1 cellular context compared by ENCODE assay signal in genomic region chr16:87391950-87392822, GRCh38.
A peak's percentile ranks its signal among the peaks of the same experiment; 100 is the strongest.
TF ChIP-seq lines count a peak whose summit lies in the region.

Gene MAP1LC3B, plus strand, starts transcription at chr16:87392336. Its CDS starts 92 bp downstream, at chr16:87392428.

TF ChIP-seq in HepG2, 621 proteins besides CTCF, POLR2A, EP300 and RAD21 (continued from another document and continues in another):
- TF ChIP-seq, protein P1, sequence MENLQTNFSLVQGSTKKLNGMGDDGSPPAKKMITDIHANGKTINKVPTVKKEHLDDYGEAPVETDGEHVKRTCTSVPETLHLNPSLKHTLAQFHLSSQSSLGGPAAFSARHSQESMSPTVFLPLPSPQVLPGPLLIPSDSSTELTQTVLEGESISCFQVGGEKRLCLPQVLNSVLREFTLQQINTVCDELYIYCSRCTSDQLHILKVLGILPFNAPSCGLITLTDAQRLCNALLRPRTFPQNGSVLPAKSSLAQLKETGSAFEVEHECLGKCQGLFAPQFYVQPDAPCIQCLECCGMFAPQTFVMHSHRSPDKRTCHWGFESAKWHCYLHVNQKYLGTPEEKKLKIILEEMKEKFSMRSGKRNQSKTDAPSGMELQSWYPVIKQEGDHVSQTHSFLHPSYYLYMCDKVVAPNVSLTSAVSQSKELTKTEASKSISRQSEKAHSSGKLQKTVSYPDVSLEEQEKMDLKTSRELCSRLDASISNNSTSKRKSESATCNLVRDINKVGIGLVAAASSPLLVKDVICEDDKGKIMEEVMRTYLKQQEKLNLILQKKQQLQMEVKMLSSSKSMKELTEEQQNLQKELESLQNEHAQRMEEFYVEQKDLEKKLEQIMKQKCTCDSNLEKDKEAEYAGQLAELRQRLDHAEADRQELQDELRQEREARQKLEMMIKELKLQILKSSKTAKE (CRISPR knock-in tag; IDR thresholded peaks at IDR 0.05; ENCODE audit: borderline replicate concordance) = peak; percentile 55; the same call in 1 of the 2 replicates
- TF ChIP-seq, protein P2, sequence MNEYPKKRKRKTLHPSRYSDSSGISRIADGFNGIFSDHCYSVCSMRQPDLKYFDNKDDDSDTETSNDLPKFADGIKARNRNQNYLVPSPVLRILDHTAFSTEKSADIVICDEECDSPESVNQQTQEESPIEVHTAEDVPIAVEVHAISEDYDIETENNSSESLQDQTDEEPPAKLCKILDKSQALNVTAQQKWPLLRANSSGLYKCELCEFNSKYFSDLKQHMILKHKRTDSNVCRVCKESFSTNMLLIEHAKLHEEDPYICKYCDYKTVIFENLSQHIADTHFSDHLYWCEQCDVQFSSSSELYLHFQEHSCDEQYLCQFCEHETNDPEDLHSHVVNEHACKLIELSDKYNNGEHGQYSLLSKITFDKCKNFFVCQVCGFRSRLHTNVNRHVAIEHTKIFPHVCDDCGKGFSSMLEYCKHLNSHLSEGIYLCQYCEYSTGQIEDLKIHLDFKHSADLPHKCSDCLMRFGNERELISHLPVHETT (CRISPR knock-in tag; conservative IDR thresholded peaks at IDR 0.05) = peak; percentile 89
- TF ChIP-seq ZBTB44 (CRISPR knock-in tag; IDR thresholded peaks at IDR 0.05) (peak; percentile 79; the same call in 1 of the 2 replicates), ARID5B (CRISPR knock-in tag; IDR thresholded peaks at IDR 0.05) (peak; percentile 74), ATF2 (CRISPR knock-in tag; IDR thresholded peaks at IDR 0.05) (peak; percentile 97), AHR (CRISPR knock-in tag; IDR thresholded peaks at IDR 0.05) (0 out of 2 replicates have a peak, but pooled peaks have one; percentile 93), NR3C1 (CRISPR knock-in tag; IDR thresholded peaks at IDR 0.05) (no peak), ZNF841 (CRISPR knock-in tag; IDR thresholded peaks at IDR 0.05; ENCODE audit: borderline replicate concordance) (no peak), FLYWCH1 (CRISPR knock-in tag; IDR thresholded peaks at IDR 0.05) (0 out of 2 replicates have a peak, but pooled peaks have one; percentile 34), ZNF446 (CRISPR knock-in tag; IDR thresholded peaks at IDR 0.05) (no peak; the same call in 1 of the 2 replicates), ZNF138 (CRISPR knock-in tag; IDR thresholded peaks at IDR 0.05; ENCODE audit: low read depth) (peak; percentile 91), RXRA (CRISPR knock-in tag; IDR thresholded peaks at IDR 0.05) (peak; percentile 90), HMG20B (CRISPR knock-in tag; conservative IDR thresholded peaks at IDR 0.05) (no peak), TCF12 (IDR thresholded peaks at IDR 0.05) (no peak), TCF12 (CRISPR knock-in tag; IDR thresholded peaks at IDR 0.05) (peak; percentile 98), ZNF629 (CRISPR knock-in tag; conservative IDR thresholded peaks at IDR 0.05) (no peak), ZSCAN12 (CRISPR knock-in tag; IDR thresholded peaks at IDR 0.05) (peak; percentile 72; the same call in 1 of the 2 replicates), CBX5 (CRISPR knock-in tag; IDR thresholded peaks at IDR 0.05; ENCODE audit: borderline replicate concordance) (peak; percentile 62; the same call in 1 of the 2 replicates), CBX2 (IDR thresholded peaks at IDR 0.05; ENCODE audit: low read depth, low read length) (no peak), CBX2 (CRISPR knock-in tag; IDR thresholded peaks at IDR 0.05; ENCODE audit: low read depth) (no peak), GPN1 (CRISPR knock-in tag; IDR thresholded peaks at IDR 0.05; ENCODE audit: borderline replicate concordance) (0 out of 2 replicates have a peak, but pooled peaks have one; percentile 1), STAG1 (CRISPR knock-in tag; IDR thresholded peaks at IDR 0.05) (no peak), CREM (IDR thresholded peaks at IDR 0.05) (peak; percentile 73), CREM (CRISPR knock-in tag; IDR thresholded peaks at IDR 0.05) (0 out of 2 replicates have a peak, but pooled peaks have one; percentile 54), HDAC6 (IDR thresholded peaks at IDR 0.05; ENCODE audit: low read depth, low read length) (no peak), CSRNP1 (CRISPR knock-in tag; IDR thresholded peaks at IDR 0.05) (peak; percentile 74; the same call in 1 of the 2 replicates), SIN3A (IDR thresholded peaks at IDR 0.05; ENCODE audit: borderline replicate concordance, low read depth, low read length) (peak; percentile 87), FOXA1 (IDR thresholded peaks at IDR 0.05) (no peak), FOXA1 (CRISPR knock-in tag; IDR thresholded peaks at IDR 0.05) (peak; percentile 72)
- TF ChIP-seq, protein P3, sequence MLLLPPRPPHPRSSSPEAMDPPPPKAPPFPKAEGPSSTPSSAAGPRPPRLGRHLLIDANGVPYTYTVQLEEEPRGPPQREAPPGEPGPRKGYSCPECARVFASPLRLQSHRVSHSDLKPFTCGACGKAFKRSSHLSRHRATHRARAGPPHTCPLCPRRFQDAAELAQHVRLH (CRISPR knock-in tag; IDR thresholded peaks at IDR 0.05; ENCODE audit: borderline replicate concordance, low read depth) = peak; percentile 91
- TF ChIP-seq, protein P4, sequence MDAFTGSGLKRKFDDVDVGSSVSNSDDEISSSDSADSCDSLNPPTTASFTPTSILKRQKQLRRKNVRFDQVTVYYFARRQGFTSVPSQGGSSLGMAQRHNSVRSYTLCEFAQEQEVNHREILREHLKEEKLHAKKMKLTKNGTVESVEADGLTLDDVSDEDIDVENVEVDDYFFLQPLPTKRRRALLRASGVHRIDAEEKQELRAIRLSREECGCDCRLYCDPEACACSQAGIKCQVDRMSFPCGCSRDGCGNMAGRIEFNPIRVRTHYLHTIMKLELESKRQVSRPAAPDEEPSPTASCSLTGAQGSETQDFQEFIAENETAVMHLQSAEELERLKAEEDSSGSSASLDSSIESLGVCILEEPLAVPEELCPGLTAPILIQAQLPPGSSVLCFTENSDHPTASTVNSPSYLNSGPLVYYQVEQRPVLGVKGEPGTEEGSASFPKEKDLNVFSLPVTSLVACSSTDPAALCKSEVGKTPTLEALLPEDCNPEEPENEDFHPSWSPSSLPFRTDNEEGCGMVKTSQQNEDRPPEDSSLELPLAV (CRISPR knock-in tag; conservative IDR thresholded peaks at IDR 0.05; ENCODE audit: low read depth) = no peak
- TF ChIP-seq, protein P5, sequence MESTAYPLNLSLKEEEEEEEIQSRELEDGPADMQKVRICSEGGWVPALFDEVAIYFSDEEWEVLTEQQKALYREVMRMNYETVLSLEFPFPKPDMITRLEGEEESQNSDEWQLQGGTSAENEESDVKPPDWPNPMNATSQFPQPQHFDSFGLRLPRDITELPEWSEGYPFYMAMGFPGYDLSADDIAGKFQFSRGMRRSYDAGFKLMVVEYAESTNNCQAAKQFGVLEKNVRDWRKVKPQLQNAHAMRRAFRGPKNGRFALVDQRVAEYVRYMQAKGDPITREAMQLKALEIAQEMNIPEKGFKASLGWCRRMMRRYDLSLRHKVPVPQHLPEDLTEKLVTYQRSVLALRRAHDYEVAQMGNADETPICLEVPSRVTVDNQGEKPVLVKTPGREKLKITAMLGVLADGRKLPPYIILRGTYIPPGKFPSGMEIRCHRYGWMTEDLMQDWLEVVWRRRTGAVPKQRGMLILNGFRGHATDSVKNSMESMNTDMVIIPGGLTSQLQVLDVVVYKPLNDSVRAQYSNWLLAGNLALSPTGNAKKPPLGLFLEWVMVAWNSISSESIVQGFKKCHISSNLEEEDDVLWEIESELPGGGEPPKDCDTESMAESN (CRISPR knock-in tag; conservative IDR thresholded peaks at IDR 0.05) = peak; percentile 95
- TF ChIP-seq, protein P6, sequence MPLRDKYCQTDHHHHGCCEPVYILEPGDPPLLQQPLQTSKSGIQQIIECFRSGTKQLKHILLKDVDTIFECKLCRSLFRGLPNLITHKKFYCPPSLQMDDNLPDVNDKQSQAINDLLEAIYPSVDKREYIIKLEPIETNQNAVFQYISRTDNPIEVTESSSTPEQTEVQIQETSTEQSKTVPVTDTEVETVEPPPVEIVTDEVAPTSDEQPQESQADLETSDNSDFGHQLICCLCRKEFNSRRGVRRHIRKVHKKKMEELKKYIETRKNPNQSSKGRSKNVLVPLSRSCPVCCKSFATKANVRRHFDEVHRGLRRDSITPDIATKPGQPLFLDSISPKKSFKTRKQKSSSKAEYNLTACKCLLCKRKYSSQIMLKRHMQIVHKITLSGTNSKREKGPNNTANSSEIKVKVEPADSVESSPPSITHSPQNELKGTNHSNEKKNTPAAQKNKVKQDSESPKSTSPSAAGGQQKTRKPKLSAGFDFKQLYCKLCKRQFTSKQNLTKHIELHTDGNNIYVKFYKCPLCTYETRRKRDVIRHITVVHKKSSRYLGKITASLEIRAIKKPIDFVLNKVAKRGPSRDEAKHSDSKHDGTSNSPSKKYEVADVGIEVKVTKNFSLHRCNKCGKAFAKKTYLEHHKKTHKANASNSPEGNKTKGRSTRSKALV (CRISPR knock-in tag; IDR thresholded peaks at IDR 0.05) = no peak
- TF ChIP-seq, protein P7, sequence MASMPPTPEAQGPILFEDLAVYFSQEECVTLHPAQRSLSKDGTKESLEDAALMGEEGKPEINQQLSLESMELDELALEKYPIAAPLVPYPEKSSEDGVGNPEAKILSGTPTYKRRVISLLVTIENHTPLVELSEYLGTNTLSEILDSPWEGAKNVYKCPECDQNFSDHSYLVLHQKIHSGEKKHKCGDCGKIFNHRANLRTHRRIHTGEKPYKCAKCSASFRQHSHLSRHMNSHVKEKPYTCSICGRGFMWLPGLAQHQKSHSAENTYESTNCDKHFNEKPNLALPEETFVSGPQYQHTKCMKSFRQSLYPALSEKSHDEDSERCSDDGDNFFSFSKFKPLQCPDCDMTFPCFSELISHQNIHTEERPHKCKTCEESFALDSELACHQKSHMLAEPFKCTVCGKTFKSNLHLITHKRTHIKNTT (CRISPR knock-in tag; IDR thresholded peaks at IDR 0.05) = no peak; the same call in 1 of the 2 replicates
- TF ChIP-seq, protein P8, sequence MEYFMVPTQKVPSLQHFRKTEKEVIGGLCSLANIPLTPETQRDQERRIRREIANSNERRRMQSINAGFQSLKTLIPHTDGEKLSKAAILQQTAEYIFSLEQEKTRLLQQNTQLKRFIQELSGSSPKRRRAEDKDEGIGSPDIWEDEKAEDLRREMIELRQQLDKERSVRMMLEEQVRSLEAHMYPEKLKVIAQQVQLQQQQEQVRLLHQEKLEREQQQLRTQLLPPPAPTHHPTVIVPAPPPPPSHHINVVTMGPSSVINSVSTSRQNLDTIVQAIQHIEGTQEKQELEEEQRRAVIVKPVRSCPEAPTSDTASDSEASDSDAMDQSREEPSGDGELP (IDR thresholded peaks at IDR 0.05; ENCODE audit: borderline replicate concordance, low read depth) = peak; percentile 61; the same call in 1 of the 2 replicates
- TF ChIP-seq, protein P9, sequence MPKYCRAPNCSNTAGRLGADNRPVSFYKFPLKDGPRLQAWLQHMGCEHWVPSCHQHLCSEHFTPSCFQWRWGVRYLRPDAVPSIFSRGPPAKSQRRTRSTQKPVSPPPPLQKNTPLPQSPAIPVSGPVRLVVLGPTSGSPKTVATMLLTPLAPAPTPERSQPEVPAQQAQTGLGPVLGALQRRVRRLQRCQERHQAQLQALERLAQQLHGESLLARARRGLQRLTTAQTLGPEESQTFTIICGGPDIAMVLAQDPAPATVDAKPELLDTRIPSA (CRISPR knock-in tag; IDR thresholded peaks at IDR 0.05; ENCODE audit: borderline replicate concordance) = peak; percentile 93
